In the genomic region with DNA sequence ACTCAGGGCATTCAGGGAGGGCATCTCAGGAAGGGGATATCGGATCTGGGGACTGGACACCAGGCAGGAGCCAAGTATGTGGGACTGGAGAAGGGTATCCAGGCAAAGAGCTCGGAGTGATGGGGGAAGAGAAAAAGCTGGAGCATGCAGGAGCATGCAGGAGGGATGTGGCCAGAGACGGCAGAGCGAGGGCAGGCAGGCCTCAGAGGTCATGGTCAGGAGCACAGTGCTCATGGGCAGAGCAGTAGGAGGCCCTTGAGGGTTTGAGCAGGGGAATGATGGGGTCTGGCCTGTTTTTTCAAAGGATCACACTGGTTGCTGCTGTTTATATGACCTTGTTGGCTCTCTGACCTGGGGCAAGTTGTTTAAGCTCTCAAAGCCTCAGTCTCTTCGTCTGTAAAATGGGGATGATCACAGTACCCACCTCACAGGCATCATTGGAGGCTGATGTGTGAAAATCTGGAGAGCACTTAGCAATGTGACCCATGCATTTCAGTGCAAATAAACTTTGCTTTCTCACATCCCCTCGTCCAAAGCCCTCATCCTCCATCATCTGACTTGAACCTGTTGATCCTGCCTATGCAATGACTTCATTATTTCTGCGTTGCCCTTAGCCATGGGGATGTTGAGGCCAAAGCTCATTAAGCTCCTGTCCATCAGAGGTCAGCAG, we compare ENCODE assay signal across 18 cellular contexts.
A peak's percentile ranks its signal among the peaks of the same experiment; 100 is the strongest.
DNase-seq lines count a peak whose midpoint lies in the region; ATAC-seq, FAIRE-seq and TF ChIP-seq lines count a peak whose summit lies in the region.
"Had no signal": no experiment of that assay in that cellular context is flagged by ENCODE, and none has a peak within 500 bp of the region (broad histone marks: within the 10 kb centered on the region; RNA-seq: fewer than 3 reads in every experiment).

No MANE protein-coding gene starts in this region.

- H3K27me3 ChIP-seq in K562 (ENCODE audit: control insufficient read depth in 2 of 2, insufficient read depth in 2 of 2, low read length in 2 of 2) = peaks cover 0 to 15% of the 10 kb centered on the region in 2 experiments; a peak in 2 of 5 replicates
- no peaks in the 10 kb centered on the region for H3K27me3 ChIP-seq in thyroid gland
- H3K27me3 ChIP-seq: BLaER1 had no signal

- intact Hi-C loops in K562 (cut with micrococcal nuclease) (no loop called here), thyroid gland (cut with DNase I) (no loop called here)

- H3K9me3 Mint-ChIP-seq in effector memory CD8-positive, alpha-beta T cell = peaks cover 0 to 1% of the 10 kb centered on the region in 2 donors

- H3K9me3 ChIP-seq in K562 (replicated peaks; ENCODE audit: control insufficient read depth, insufficient read depth, low read depth, low read length) (no peaks in the 10 kb centered on the region), thyroid gland (no peaks in the 10 kb centered on the region)
- H3K9me3 ChIP-seq: BLaER1 had no signal

- no peak overlapping the region for H3K4me2 ChIP-seq in K562 (ENCODE audit: insufficient read depth, low read length)
- H3K4me2 ChIP-seq: BLaER1, KMS-11 had no signal

- no peak for FAIRE-seq in K562 (lab: Jason Lieb, UNC)
- FAIRE-seq: D721Med, H54 had no signal

- no peaks in the 10 kb centered on the region for H3K9me1 ChIP-seq in K562 (ENCODE audit: control insufficient read depth, insufficient read depth, low read length)

- TF ChIP-seq CTCF in K562 (IDR thresholded peaks at IDR 0.05 in 2 of 3, conservative IDR thresholded peaks at IDR 0.05 in 1 of 3; ENCODE audit: insufficient read depth in 2 of 3, low read depth in 1 of 3, low read length in 3 of 3) (no peak), thyroid gland (IDR thresholded peaks at IDR 0.05) (no peak)

- no peak for TF ChIP-seq POLR2A in K562 (conservative IDR thresholded peaks at IDR 0.05)
- no peak for TF ChIP-seq POLR2A in thyroid gland (IDR thresholded peaks at IDR 0.05)

- H3K4me1 Mint-ChIP-seq in effector memory CD8-positive, alpha-beta T cell (ENCODE audit: low read depth in 2 of 2) = no peaks in the 10 kb centered on the region
- H3K4me1 Mint-ChIP-seq: CD8-positive, alpha-beta memory T cell had no signal

- under 1% methylated on average over 7 of the region's 7 CpGs for WGBS in K562 (ENCODE audit: insufficient coverage, low coverage, missing lambda C conversion rate)
- WGBS in thyroid gland, 2 donors = 70 to 74% methylated on average over 7 of the region's 7 CpGs

- peaks cover 21 to 52% of the 10 kb centered on the region in 2 donors for H3K27me3 Mint-ChIP-seq in effector memory CD8-positive, alpha-beta T cell

- peak; percentile 13 for DNase-seq in activated CD8-positive, alpha-beta memory T cell treated with anti-CD3 and anti-CD28 coated beads for 24 hours
- no peak for DNase-seq in activated CD8-positive, alpha-beta memory T cell treated with anti-CD3 and anti-CD28 coated beads, Interleukin-2, amount 50 U/mL, for 48 hours
- DNase-seq in K562 (ENCODE audit: extremely low read depth in 1 of 4, low spot score in 3 of 4) (no peak), mesenteric fat pad (ENCODE audit: low spot score) (peak; percentile 67), thyroid gland (no peak), GM19240 (ENCODE audit: insufficient read length, low spot score) (no peak)
- no peak for DNase-seq in effector memory CD8-positive, alpha-beta T cell
- DNase-seq: CD8-positive, alpha-beta memory T cell; NCI-H1417; NCI-H187; NCI-H226; NCI-H524 treated with DMSO at 0.1 percent for 48 hours; RPMI8226; SHP77 treated with DMSO at 0.1 percent for 48 hours had no signal

- H3K27ac ChIP-seq in K562 (ENCODE audit: extremely low read depth, low read depth, low read length) = no peak overlapping the region
- no peak overlapping the region for H3K27ac ChIP-seq in thyroid gland
- H3K27ac ChIP-seq: BLaER1, KMS-11 had no signal

- no peaks in the 10 kb centered on the region for H3K36me3 ChIP-seq in K562 (ENCODE audit: control insufficient read depth, insufficient read depth, low read length)
- H3K36me3 ChIP-seq in thyroid gland = no peaks in the 10 kb centered on the region
- H3K36me3 ChIP-seq: BLaER1 had no signal

- no peak for ATAC-seq in K562
- ATAC-seq in effector memory CD8-positive, alpha-beta T cell (replicated peaks) = no peak

- no peak overlapping the region for H3K4me3 Mint-ChIP-seq in effector memory CD8-positive, alpha-beta T cell
- H3K4me3 Mint-ChIP-seq: CD8-positive, alpha-beta memory T cell had no signal

- POLR2A ChIA-PET in K562 (lab: Yijun Ruan, JAX) = no interaction called here

- TF ChIP-seq RAD21 in K562 (CRISPR knock-in tag; conservative IDR thresholded peaks at IDR 0.05 in 1 of 2, IDR thresholded peaks at IDR 0.05 in 1 of 2) = no peak

- H3K27ac Mint-ChIP-seq in effector memory CD8-positive, alpha-beta T cell = peak overlapping the region in 1 of 2 donors; percentile 50

- CTCF ChIA-PET in K562 (lab: Yijun Ruan, JAX; ENCODE audit: low intra/inter-chr PET ratio) = no interaction called here

- in situ Hi-C loops in K562 (cut with MboI) = no loop called here

- H3K4me3 ChIP-seq in K562 (no peak overlapping the region), thyroid gland (replicated peaks in 1 of 3) (no peak overlapping the region)
- H3K4me3 ChIP-seq: BLaER1 had no signal

- no peak overlapping the region for H2AFZ ChIP-seq in K562 (ENCODE audit: low read depth, low read length)

- no peaks in the 10 kb centered on the region for H4K20me1 ChIP-seq in K562 (replicated peaks; ENCODE audit: control insufficient read depth, insufficient read depth, low read length)
- H4K20me1 ChIP-seq: BLaER1 had no signal

- no peaks in the 10 kb centered on the region for H3K4me1 ChIP-seq in K562 (replicated peaks in 1 of 2; ENCODE audit: control insufficient read depth in 2 of 2, insufficient read depth in 2 of 2, low read length in 2 of 2)
- H3K4me1 ChIP-seq in thyroid gland = no peaks in the 10 kb centered on the region
- H3K4me1 ChIP-seq: BLaER1 had no signal

- no TSS peak for BruUV-seq in K562 (replicated peaks; lab: Mats Ljungman, UMichigan)

- TF ChIP-seq EP300 in K562 (IDR thresholded peaks at IDR 0.05; ENCODE audit: low read length) = no peak

- no peaks in the 10 kb centered on the region for H3K79me2 ChIP-seq in K562 (ENCODE audit: control insufficient read depth, insufficient read depth, low read length)

- H3K9ac ChIP-seq in K562 (ENCODE audit: insufficient read depth in 1 of 2, low read depth in 2 of 2, low read length in 2 of 2) = no peak overlapping the region
- H3K9ac ChIP-seq: BLaER1, KMS-11 had no signal

- H3K36me3 Mint-ChIP-seq in effector memory CD8-positive, alpha-beta T cell (ENCODE audit: insufficient read depth) = no peaks in the 10 kb centered on the region
- H3K36me3 Mint-ChIP-seq: CD8-positive, alpha-beta memory T cell had no signal

TF ChIP-seq in K562, 482 proteins besides CTCF, POLR2A, EP300 and RAD21:
- TF ChIP-seq, protein P1, sequence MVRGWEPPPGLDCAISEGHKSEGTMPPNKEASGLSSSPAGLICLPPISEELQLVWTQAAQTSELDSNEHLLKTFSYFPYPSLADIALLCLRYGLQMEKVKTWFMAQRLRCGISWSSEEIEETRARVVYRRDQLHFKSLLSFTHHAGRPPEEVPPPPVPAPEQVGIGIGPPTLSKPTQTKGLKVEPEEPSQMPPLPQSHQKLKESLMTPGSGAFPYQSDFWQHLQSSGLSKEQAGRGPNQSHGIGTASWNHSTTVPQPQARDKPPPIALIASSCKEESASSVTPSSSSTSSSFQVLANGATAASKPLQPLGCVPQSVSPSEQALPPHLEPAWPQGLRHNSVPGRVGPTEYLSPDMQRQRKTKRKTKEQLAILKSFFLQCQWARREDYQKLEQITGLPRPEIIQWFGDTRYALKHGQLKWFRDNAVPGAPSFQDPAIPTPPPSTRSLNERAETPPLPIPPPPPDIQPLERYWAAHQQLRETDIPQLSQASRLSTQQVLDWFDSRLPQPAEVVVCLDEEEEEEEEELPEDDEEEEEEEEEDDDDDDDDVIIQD (CRISPR knock-in tag; IDR thresholded peaks at IDR 0.05) = no peak
- TF ChIP-seq BRD4 (IDR thresholded peaks at IDR 0.05) (no peak), ZFP1 (CRISPR knock-in tag; IDR thresholded peaks at IDR 0.05) (no peak), IRF2 (CRISPR knock-in tag; IDR thresholded peaks at IDR 0.05) (no peak), RBM25 (IDR thresholded peaks at IDR 0.05; ENCODE audit: low read depth, low read length, severe bottlenecking) (peak; percentile 64)
- TF ChIP-seq, protein P2, sequence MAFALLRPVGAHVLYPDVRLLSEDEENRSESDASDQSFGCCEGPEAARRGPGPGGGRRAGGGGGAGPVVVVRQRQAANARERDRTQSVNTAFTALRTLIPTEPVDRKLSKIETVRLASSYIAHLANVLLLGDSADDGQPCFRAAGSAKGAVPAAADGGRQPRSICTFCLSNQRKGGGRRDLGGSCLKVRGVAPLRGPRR (CRISPR knock-in tag; IDR thresholded peaks at IDR 0.05) = no peak

Comparison
In these comparisons a context has a peak if more than half of its experiments do, and no peak if none do; other contexts are left out.
1. DNase-seq: peak in activated CD8-positive, alpha-beta memory T cell treated with anti-CD3 and anti-CD28 coated beads for 24 hours (single experiment) and mesenteric fat pad (single experiment); none in activated CD8-positive, alpha-beta memory T cell treated with anti-CD3 and anti-CD28 coated beads, Interleukin-2, amount 50 U/mL, for 48 hours (single experiment), K562 (0 of 4), thyroid gland (0 of 2), GM19240 (single experiment) and effector memory CD8-positive, alpha-beta T cell (0 of 3).